Comparison of ENCODE assay signal across 14 cellular contexts in the genomic region with DNA sequence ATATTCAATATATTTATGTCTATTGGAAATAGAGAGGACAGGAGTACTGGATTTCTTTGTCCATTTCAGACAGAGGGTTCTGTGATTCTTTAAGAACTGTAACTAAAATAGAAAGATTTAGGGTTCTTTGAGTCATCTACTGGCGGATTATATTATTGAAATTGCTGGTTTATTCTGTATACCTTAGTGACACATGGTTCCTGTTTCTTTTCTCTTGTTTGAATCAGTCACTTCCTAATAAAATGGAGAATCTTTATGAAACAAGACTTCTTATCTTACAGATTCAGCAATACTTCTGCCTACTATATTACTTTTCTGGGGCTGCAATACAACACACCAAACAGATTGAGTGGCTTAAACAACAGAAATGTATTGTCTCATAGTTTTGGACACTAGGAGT. TPM values are rescaled to one million over a fixed set of nuclear protein-coding genes. Genes with fewer than 3 reads are reported as not detected.
DNase-seq lines count a peak whose midpoint lies in the region; ATAC-seq and TF ChIP-seq lines count a peak whose summit lies in the region.
"Had no signal": no experiment of that assay in that cellular context is flagged by ENCODE, and none has a peak within 500 bp of the region (broad histone marks: within the 10 kb centered on the region; RNA-seq: fewer than 3 reads in every experiment).

No MANE protein-coding gene starts in this region.

- no peaks in the 10 kb centered on the region for H3K36me3 Mint-ChIP-seq in T-helper 2 cell treated with Interferon-gamma antibody and Interleukin-4, amounts not matched to agents 5 μg/mL and 100 μg/mL, for 36 hours (ENCODE audit: low read depth)
- H3K36me3 Mint-ChIP-seq in memory B cell: peaks cover under 1% of the 10 kb centered on the region

- in situ Hi-C loops in ACHN (cut with HindIII; ENCODE audit: low pct_ligation_motif_present, low pct_unique_long_range_greater_than_20kb, low sequenced_read_pairs): no loop called here

- BruUV-seq in PC-3 (replicated peaks; lab: Mats Ljungman, UMichigan): no TSS peak

- H4K20me1 ChIP-seq in DOHH2 (ENCODE audit: control insufficient read depth, insufficient read depth, low read depth, low read length) (no peaks in the 10 kb centered on the region), PC-3 (ENCODE audit: low read length) (no peaks in the 10 kb centered on the region)

- H3K9me2 ChIP-seq in DOHH2 (replicated peaks; ENCODE audit: control insufficient read depth, low read length) (no peaks in the 10 kb centered on the region), PC-3 (replicated peaks; ENCODE audit: low read length) (no peaks in the 10 kb centered on the region)

- ATAC-seq in PC-3: peak; percentile 75
- peak; percentile 29 for ATAC-seq in memory B cell (ENCODE audit: low read depth)
- ATAC-seq in stimulated activated naive CD8-positive, alpha-beta T cell treated with anti-CD3 and anti-CD28 coated beads, Interleukin-15, Interleukin-2, amounts not matched to agents 100 U/mL and 50 U/mL, for 24 hours: no peak
- ATAC-seq: A549, left lung, SK-N-SH treated with all-trans-retinoic acid at 6 μM for 48 hours had no signal

- intact Hi-C loops in PC-3 (cut with micrococcal nuclease): no loop called here

- TF ChIP-seq CTCF in DOHH2 (IDR thresholded peaks at IDR 0.05; ENCODE audit: low read depth, low read length, poor library complexity, severe bottlenecking) (no peak), PC-3 (conservative IDR thresholded peaks at IDR 0.05; ENCODE audit: low read depth, low read length) (no peak)

- H3K27ac ChIP-seq in DOHH2 (ENCODE audit: low read depth, low read length) (no peak overlapping the region), PC-3 (ENCODE audit: low read length) (no peak overlapping the region)
- H3K27ac ChIP-seq: A549, left lung, right atrium auricular region had no signal

- H2AFZ ChIP-seq in PC-3 (ENCODE audit: low read length): no peak overlapping the region

- no peak overlapping the region for H3K9ac ChIP-seq in PC-3 (ENCODE audit: low read length)

- H3K9me3 Mint-ChIP-seq in T-helper 2 cell treated with Interferon-gamma antibody and Interleukin-4, amounts not matched to agents 5 μg/mL and 100 μg/mL, for 36 hours: peaks cover under 1% of the 10 kb centered on the region
- peaks cover under 1% of the 10 kb centered on the region for H3K9me3 Mint-ChIP-seq in memory B cell

- H3K4me1 Mint-ChIP-seq in T-helper 2 cell treated with Interferon-gamma antibody and Interleukin-4, amounts not matched to agents 5 μg/mL and 100 μg/mL, for 36 hours (ENCODE audit: low read depth): peaks cover 46% of the 10 kb centered on the region
- peaks cover 51% of the 10 kb centered on the region for H3K4me1 Mint-ChIP-seq in memory B cell

- H3K4me1 ChIP-seq in DOHH2 (ENCODE audit: control insufficient read depth, low read length) (peaks cover 54% of the 10 kb centered on the region), PC-3 (ENCODE audit: insufficient read depth, low read length) (no peaks in the 10 kb centered on the region)
- H3K4me1 ChIP-seq: A549, right atrium auricular region had no signal

- H3K4me2 ChIP-seq in DOHH2 (ENCODE audit: low read length): peak overlapping the region; percentile 45
- no peak overlapping the region for H3K4me2 ChIP-seq in PC-3 (ENCODE audit: low read length)
- H3K4me2 ChIP-seq: A549 had no signal

- peak overlapping the region; percentile 80 for H3K27ac Mint-ChIP-seq in T-helper 2 cell treated with Interferon-gamma antibody and Interleukin-4, amounts not matched to agents 5 μg/mL and 100 μg/mL, for 36 hours
- peak overlapping the region; percentile 83 for H3K27ac Mint-ChIP-seq in memory B cell

- H3K36me3 ChIP-seq in DOHH2 (ENCODE audit: control insufficient read depth, low read length): no peaks in the 10 kb centered on the region
- no peaks in the 10 kb centered on the region for H3K36me3 ChIP-seq in PC-3 (ENCODE audit: low read depth, low read length)
- H3K36me3 ChIP-seq: left lung, right atrium auricular region had no signal

- DNase-seq in T-helper 2 cell treated with Interferon-gamma antibody and Interleukin-4, amounts not matched to agents 5 μg/mL and 100 μg/mL, for 36 hours (ENCODE audit: low spot score): no peak
- DNase-seq in T-helper 2 cell (no peak), PC-3 (no peak), memory B cell (ENCODE audit: low spot score in 2 of 2) (no peak), ACHN (no peak)
- DNase-seq in effector CD4-positive, alpha-beta T cell: no peak
- no peak for DNase-seq in stimulated activated naive CD8-positive, alpha-beta T cell treated with anti-CD3 and anti-CD28 coated beads, Interleukin-15, Interleukin-2, amounts not matched to agents 100 U/mL and 50 U/mL, for 24 hours
- DNase-seq: COR-L47, left lung, NCI-H524 treated with DMSO at 0.1 percent for 48 hours had no signal

- H3K4me3 Mint-ChIP-seq in T-helper 2 cell treated with Interferon-gamma antibody and Interleukin-4, amounts not matched to agents 5 μg/mL and 100 μg/mL, for 36 hours: peak overlapping the region; percentile 57
- no peak overlapping the region for H3K4me3 Mint-ChIP-seq in memory B cell

- CTCF ChIA-PET in PC-3 (lab: Charles Lee): no interaction called here

- H3K9me3 ChIP-seq in DOHH2 (ENCODE audit: control insufficient read depth, insufficient read depth, low read length): no peaks in the 10 kb centered on the region
- H3K9me3 ChIP-seq in PC-3 (ENCODE audit: low read length): no peaks in the 10 kb centered on the region
- H3K9me3 ChIP-seq: A549, left lung, right atrium auricular region had no signal

- H3K79me2 ChIP-seq in DOHH2 (ENCODE audit: control insufficient read depth, low read length) (no peaks in the 10 kb centered on the region), PC-3 (ENCODE audit: low read length) (no peaks in the 10 kb centered on the region)

- H3K27me3 Mint-ChIP-seq in T-helper 2 cell treated with Interferon-gamma antibody and Interleukin-4, amounts not matched to agents 5 μg/mL and 100 μg/mL, for 36 hours (ENCODE audit: low read depth): peaks cover 19% of the 10 kb centered on the region
- H3K27me3 Mint-ChIP-seq in memory B cell: no peaks in the 10 kb centered on the region

- no peaks in the 10 kb centered on the region for H3K27me3 ChIP-seq in DOHH2 (ENCODE audit: control insufficient read depth, low read length)
- H3K27me3 ChIP-seq in PC-3 (ENCODE audit: low read length): no peaks in the 10 kb centered on the region
- H3K27me3 ChIP-seq: left lung, right atrium auricular region had no signal

- H3K4me3 ChIP-seq in DOHH2 (ENCODE audit: low read length) (peak overlapping the region; percentile 6; the same call in 1 of the 2 replicates), PC-3 (ENCODE audit: low read length) (no peak overlapping the region)
- H3K4me3 ChIP-seq: A549, left lung, right atrium auricular region had no signal

- H3F3A ChIP-seq in DOHH2 (ENCODE audit: control insufficient read depth, insufficient read depth) (no peaks in the 10 kb centered on the region), PC-3 (ENCODE audit: low read length, unreplicated experiment) (no peaks in the 10 kb centered on the region)

- POLR2A ChIA-PET in PC-3 (lab: Charles Lee; ENCODE audit: unreplicated experiment): no interaction called here

RNA-seq across cellular contexts. Expression of gene ZNF800, which starts 20.8 kb away (rescaled TPM):
- 13.2 and 18.5 TPM in 2 replicates for total RNA-seq in PC-3 (2014; rRNA removed)
